In the genomic region with DNA sequence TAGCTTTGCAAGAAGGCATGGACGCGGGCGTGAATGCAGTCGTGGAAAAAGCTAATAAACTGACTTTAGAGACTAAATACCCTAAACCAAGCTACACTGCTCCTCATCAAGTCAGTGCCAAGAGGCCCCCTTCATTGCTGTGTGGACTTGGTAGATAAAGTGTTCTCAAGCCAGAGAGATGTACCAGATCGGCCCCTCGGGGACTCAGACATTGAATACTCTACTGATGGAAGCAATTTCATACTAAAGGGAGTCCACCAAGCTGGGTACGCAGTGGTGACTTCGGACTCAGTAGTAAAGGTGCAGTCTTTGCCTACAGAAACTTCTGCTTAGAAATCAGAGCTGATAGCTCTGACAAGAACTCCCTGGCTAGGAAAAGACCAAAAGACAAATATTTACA, we compare ENCODE assay signal across 1 cellular context.
TF ChIP-seq lines count a peak whose summit lies in the region.

No MANE protein-coding gene starts in this region.

TF ChIP-seq in GM12878, 131 proteins besides CTCF, POLR2A, EP300 and RAD21:
- TF ChIP-seq ASH2L (IDR thresholded peaks at IDR 0.05; ENCODE audit: borderline replicate concordance, low read depth) (no peak), SMAD1 (IDR thresholded peaks at IDR 0.05; ENCODE audit: low read depth, partially characterized antibody) (no peak), IKZF1 (conservative IDR thresholded peaks at IDR 0.05) (no peak), EZH2 (IDR thresholded peaks at IDR 0.05; ENCODE audit: borderline replicate concordance, control insufficient read depth, low read depth, low read length) (no peak), SUPT20H (IDR thresholded peaks at IDR 0.05; ENCODE audit: borderline replicate concordance, control insufficient read depth, low read depth, low read length) (no peak), SMC3 (IDR thresholded peaks at IDR 0.05; ENCODE audit: borderline replicate concordance, low read length) (no peak), RCOR1 (conservative IDR thresholded peaks at IDR 0.05; ENCODE audit: low read depth, low read length) (no peak), ATF7 (IDR thresholded peaks at IDR 0.05; ENCODE audit: low read depth) (no peak), RELA (IDR thresholded peaks at IDR 0.05; ENCODE audit: borderline replicate concordance, partially characterized antibody) (no peak), ZSCAN29 (IDR thresholded peaks at IDR 0.05) (no peak), JUNB (IDR thresholded peaks at IDR 0.05) (no peak), ATF2 (IDR thresholded peaks at IDR 0.05; ENCODE audit: low read length) (no peak), CBFB (IDR thresholded peaks at IDR 0.05; ENCODE audit: low read depth) (no peak)
- TF ChIP-seq, protein P1, sequence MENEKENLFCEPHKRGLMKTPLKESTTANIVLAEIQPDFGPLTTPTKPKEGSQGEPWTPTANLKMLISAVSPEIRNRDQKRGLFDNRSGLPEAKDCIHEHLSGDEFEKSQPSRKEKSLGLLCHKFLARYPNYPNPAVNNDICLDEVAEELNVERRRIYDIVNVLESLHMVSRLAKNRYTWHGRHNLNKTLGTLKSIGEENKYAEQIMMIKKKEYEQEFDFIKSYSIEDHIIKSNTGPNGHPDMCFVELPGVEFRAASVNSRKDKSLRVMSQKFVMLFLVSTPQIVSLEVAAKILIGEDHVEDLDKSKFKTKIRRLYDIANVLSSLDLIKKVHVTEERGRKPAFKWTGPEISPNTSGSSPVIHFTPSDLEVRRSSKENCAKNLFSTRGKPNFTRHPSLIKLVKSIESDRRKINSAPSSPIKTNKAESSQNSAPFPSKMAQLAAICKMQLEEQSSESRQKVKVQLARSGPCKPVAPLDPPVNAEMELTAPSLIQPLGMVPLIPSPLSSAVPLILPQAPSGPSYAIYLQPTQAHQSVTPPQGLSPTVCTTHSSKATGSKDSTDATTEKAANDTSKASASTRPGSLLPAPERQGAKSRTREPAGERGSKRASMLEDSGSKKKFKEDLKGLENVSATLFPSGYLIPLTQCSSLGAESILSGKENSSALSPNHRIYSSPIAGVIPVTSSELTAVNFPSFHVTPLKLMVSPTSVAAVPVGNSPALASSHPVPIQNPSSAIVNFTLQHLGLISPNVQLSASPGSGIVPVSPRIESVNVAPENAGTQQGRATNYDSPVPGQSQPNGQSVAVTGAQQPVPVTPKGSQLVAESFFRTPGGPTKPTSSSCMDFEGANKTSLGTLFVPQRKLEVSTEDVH (IDR thresholded peaks at IDR 0.05; ENCODE audit: low read depth, partially characterized antibody), result no peak
- TF ChIP-seq, protein P2, sequence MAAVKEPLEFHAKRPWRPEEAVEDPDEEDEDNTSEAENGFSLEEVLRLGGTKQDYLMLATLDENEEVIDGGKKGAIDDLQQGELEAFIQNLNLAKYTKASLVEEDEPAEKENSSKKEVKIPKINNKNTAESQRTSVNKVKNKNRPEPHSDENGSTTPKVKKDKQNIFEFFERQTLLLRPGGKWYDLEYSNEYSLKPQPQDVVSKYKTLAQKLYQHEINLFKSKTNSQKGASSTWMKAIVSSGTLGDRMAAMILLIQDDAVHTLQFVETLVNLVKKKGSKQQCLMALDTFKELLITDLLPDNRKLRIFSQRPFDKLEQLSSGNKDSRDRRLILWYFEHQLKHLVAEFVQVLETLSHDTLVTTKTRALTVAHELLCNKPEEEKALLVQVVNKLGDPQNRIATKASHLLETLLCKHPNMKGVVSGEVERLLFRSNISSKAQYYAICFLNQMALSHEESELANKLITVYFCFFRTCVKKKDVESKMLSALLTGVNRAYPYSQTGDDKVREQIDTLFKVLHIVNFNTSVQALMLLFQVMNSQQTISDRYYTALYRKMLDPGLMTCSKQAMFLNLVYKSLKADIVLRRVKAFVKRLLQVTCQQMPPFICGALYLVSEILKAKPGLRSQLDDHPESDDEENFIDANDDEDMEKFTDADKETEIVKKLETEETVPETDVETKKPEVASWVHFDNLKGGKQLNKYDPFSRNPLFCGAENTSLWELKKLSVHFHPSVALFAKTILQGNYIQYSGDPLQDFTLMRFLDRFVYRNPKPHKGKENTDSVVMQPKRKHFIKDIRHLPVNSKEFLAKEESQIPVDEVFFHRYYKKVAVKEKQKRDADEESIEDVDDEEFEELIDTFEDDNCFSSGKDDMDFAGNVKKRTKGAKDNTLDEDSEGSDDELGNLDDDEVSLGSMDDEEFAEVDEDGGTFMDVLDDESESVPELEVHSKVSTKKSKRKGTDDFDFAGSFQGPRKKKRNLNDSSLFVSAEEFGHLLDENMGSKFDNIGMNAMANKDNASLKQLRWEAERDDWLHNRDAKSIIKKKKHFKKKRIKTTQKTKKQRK (IDR thresholded peaks at IDR 0.05; ENCODE audit: low read depth, low read length), result no peak
- TF ChIP-seq, protein P3, sequence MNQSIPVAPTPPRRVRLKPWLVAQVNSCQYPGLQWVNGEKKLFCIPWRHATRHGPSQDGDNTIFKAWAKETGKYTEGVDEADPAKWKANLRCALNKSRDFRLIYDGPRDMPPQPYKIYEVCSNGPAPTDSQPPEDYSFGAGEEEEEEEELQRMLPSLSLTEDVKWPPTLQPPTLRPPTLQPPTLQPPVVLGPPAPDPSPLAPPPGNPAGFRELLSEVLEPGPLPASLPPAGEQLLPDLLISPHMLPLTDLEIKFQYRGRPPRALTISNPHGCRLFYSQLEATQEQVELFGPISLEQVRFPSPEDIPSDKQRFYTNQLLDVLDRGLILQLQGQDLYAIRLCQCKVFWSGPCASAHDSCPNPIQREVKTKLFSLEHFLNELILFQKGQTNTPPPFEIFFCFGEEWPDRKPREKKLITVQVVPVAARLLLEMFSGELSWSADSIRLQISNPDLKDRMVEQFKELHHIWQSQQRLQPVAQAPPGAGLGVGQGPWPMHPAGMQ (IDR thresholded peaks at IDR 0.05; ENCODE audit: borderline replicate concordance), result no peak
